10 cellular contexts compared by ENCODE assay signal in genomic region chr6:11231108-11231463, GRCh38.
A peak's percentile ranks its signal among the peaks of the same experiment; 100 is the strongest.
DNase-seq lines count a peak whose midpoint lies in the region; ATAC-seq and TF ChIP-seq lines count a peak whose summit lies in the region.
"Had no signal": no experiment of that assay in that cellular context is flagged by ENCODE, and none has a peak within 500 bp of the region (broad histone marks: within the 10 kb centered on the region; RNA-seq: fewer than 3 reads in every experiment).

No MANE protein-coding gene starts in this region.

- H3K36me3 ChIP-seq in ACC112 (ENCODE audit: insufficient read depth, low read length) (no peaks in the 10 kb centered on the region), Loucy (ENCODE audit: insufficient read depth, low read length) (no peaks in the 10 kb centered on the region)

- H3K4me3 ChIP-seq in ACC112 (ENCODE audit: low read depth, low read length) (peak overlapping the region; percentile 82), Loucy (ENCODE audit: low read length, poor library complexity, severe bottlenecking) (peak overlapping the region; percentile 82), coronary artery (peak overlapping the region; percentile 89)

- H3K27ac ChIP-seq in ACC112 (ENCODE audit: low read depth, low read length) = peak overlapping the region; percentile 81
- peak overlapping the region; percentile 84 to 97 for H3K27ac ChIP-seq in coronary artery

- no peaks in the 10 kb centered on the region for H3K27me3 ChIP-seq in ACC112 (ENCODE audit: insufficient read depth, low read length)
- no peaks in the 10 kb centered on the region for H3K27me3 ChIP-seq in Loucy (ENCODE audit: insufficient read depth, low read length, poor library complexity, severe bottlenecking)

- peaks cover 49% of the 10 kb centered on the region for H3K79me2 ChIP-seq in ACC112 (ENCODE audit: control insufficient read depth, insufficient read depth, low read length, unreplicated experiment)
- H3K79me2 ChIP-seq in Loucy (ENCODE audit: insufficient read depth, low read length) = no peaks in the 10 kb centered on the region

- H3K27me3 Mint-ChIP-seq in nephron progenitor cell (ENCODE audit: low read depth, poor library complexity) = no peaks in the 10 kb centered on the region

- H3K9me3 Mint-ChIP-seq in nephron progenitor cell = no peaks in the 10 kb centered on the region

- TF ChIP-seq CTCF in Loucy (conservative IDR thresholded peaks at IDR 0.05; ENCODE audit: low read length) (no peak), coronary artery (IDR thresholded peaks at IDR 0.05) (no peak), nephron progenitor cell (IDR thresholded peaks at IDR 0.05) (no peak)

- no peak for DNase-seq in coronary artery (ENCODE audit: low spot score)
- no peak for DNase-seq in nephron progenitor cell
- no peak for DNase-seq in NOMO-1 (lab: John Stamatoyannopoulos, UW; ENCODE audit: unreplicated experiment in 2 of 2)
- DNase-seq in GM19240 (ENCODE audit: insufficient read length, low spot score) = no peak
- DNase-seq in NCI-H524 treated with DMSO at 0.1 percent for 48 hours (lab: John Stamatoyannopoulos, UW) = no peak
- DNase-seq: Karpas-422 had no signal

- no peaks in the 10 kb centered on the region for H3F3A ChIP-seq in Loucy (ENCODE audit: low read depth)

- H3K4me1 ChIP-seq in ACC112 (ENCODE audit: control insufficient read depth, insufficient read depth, low read length, unreplicated experiment) = peaks cover 29% of the 10 kb centered on the region
- peaks cover 23% of the 10 kb centered on the region for H3K4me1 ChIP-seq in Loucy (ENCODE audit: insufficient read depth, low read length, poor library complexity, severe bottlenecking)

- H3K4me3 Mint-ChIP-seq in nephron progenitor cell = peak overlapping the region; percentile 90

- no peaks in the 10 kb centered on the region for H3K9me3 ChIP-seq in Loucy (ENCODE audit: insufficient read depth, low read depth, low read length)

- H2AFZ ChIP-seq in ACC112 (ENCODE audit: low read length, unreplicated experiment) = no peak overlapping the region
- no peak overlapping the region for H2AFZ ChIP-seq in Loucy (ENCODE audit: low read length)

- no peak for ATAC-seq in GM21786 (IDR thresholded peaks at IDR 0.05; ENCODE audit: unreplicated experiment)
- ATAC-seq: esophagus mucosa had no signal

- peaks cover 85% of the 10 kb centered on the region for H3K4me1 Mint-ChIP-seq in nephron progenitor cell

- peak overlapping the region; percentile 84 for H3K4me2 ChIP-seq in Loucy (ENCODE audit: low read depth, low read length, poor library complexity, severe bottlenecking)

- H3K9me2 ChIP-seq in Loucy (replicated peaks; ENCODE audit: low read depth, low read length) = no peaks in the 10 kb centered on the region

- no peak overlapping the region for H3K9ac ChIP-seq in Loucy (ENCODE audit: low read depth, low read length, poor library complexity, severe bottlenecking)

- no peak overlapping the region for H3K27ac Mint-ChIP-seq in nephron progenitor cell

- H3K36me3 Mint-ChIP-seq in nephron progenitor cell (ENCODE audit: low read depth) = peaks cover 4% of the 10 kb centered on the region

- no peaks in the 10 kb centered on the region for H4K20me1 ChIP-seq in Loucy (ENCODE audit: insufficient read depth, low read length, poor library complexity, severe bottlenecking)
